In genomic region chr1:235739124-235739523, GRCh38 we compare ENCODE assay signal across 1 cellular context.
TF ChIP-seq lines count a peak whose summit lies in the region.

No MANE protein-coding gene starts in this region.

TF ChIP-seq in HepG2, 621 proteins besides CTCF, POLR2A, EP300 and RAD21 (continued from another document):
- TF ChIP-seq PAXIP1 (CRISPR knock-in tag; conservative IDR thresholded peaks at IDR 0.05) (0 out of 2 replicates have a peak, but pooled peaks have one; percentile 22), ZBTB8A (CRISPR knock-in tag; IDR thresholded peaks at IDR 0.05; ENCODE audit: borderline replicate concordance, low read depth) (no peak), ZBTB20 (CRISPR knock-in tag; IDR thresholded peaks at IDR 0.05; ENCODE audit: borderline replicate concordance, low read depth) (no peak), ETV5 (CRISPR knock-in tag; IDR thresholded peaks at IDR 0.05; ENCODE audit: borderline replicate concordance) (peak; percentile 45; the same call in 1 of the 2 replicates), ZNF605 (CRISPR knock-in tag; IDR thresholded peaks at IDR 0.05) (no peak)
